Comparison of ENCODE assay signal across 1 cellular context in the genomic region with DNA sequence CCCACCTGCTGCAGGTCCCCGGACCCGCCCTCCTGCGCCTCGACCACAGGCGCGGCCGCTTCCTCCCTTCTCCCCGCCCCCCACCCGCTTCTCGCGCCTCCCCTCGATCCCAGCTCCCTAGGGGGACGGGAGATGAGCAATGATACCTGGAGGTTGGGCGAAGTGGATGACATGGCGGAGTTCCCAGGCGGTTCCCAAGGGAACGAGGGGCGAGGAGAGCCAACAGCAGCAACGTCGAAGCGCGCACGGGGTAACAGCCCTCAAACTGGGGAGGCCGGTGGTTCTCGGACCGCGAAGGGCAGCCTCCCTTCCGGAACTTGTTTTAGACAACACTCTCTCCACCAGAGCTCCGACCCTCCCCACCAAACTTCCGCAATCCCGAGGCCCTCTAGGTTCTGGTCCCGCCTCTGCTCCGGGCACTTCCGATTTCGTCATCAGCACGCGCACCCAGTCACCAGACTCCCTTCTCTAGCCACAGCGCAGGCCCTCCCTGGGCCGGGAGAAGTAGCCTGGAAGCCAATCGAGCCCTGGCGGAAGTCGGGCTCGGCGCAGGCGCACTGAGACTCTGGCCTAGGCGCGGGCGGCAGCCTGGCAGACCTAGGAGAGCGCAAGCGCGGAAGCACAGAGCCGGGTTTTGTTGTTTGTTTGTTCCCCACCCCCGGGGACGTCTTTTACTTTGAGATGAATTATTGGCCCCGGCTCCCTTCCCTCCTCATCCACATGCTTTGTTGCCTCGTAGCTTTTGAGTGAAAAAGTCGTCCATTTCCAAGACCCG.
TF ChIP-seq lines count a peak whose summit lies in the region.

A gene (minus strand): TSS at position 390 of the 775 bp plus-strand sequence. CDS start 217 bp downstream, at position 173.

TF ChIP-seq in K562, 482 proteins besides CTCF, POLR2A, EP300 and RAD21 (continued from another document and continues in another):
- TF ChIP-seq, protein P1, sequence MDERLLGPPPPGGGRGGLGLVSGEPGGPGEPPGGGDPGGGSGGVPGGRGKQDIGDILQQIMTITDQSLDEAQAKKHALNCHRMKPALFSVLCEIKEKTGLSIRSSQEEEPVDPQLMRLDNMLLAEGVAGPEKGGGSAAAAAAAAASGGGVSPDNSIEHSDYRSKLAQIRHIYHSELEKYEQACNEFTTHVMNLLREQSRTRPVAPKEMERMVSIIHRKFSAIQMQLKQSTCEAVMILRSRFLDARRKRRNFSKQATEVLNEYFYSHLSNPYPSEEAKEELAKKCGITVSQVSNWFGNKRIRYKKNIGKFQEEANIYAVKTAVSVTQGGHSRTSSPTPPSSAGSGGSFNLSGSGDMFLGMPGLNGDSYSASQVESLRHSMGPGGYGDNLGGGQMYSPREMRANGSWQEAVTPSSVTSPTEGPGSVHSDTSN (CRISPR knock-in tag; IDR thresholded peaks at IDR 0.05; ENCODE audit: low read depth) = no peak
- TF ChIP-seq, protein P1 (tag; conservative IDR thresholded peaks at IDR 0.05; ENCODE audit: low read depth) = 0 out of 2 replicates have a peak, but pooled peaks have one; percentile 16
- TF ChIP-seq MECOM (CRISPR knock-in tag; IDR thresholded peaks at IDR 0.05) (no peak), KDM5B (IDR thresholded peaks at IDR 0.05; ENCODE audit: insufficient replicate concordance, low read depth, low read length) (peak; percentile 66), PCBP2 (IDR thresholded peaks at IDR 0.05; ENCODE audit: low read depth, low read length, poor library complexity, severe bottlenecking) (no peak), JUND (IDR thresholded peaks at IDR 0.05; ENCODE audit: borderline replicate concordance, low read depth, low read length) (peak; percentile 71; the same call in 1 of the 2 replicates), JUND (tag; IDR thresholded peaks at IDR 0.05; ENCODE audit: borderline replicate concordance, low read depth, low read length) (peak; percentile 62; the same call in 1 of the 3 replicates), NRF1 (conservative IDR thresholded peaks at IDR 0.05 in 1 of 2, IDR thresholded peaks at IDR 0.05 in 1 of 2) (peak; percentile 97), ILK (tag; IDR thresholded peaks at IDR 0.05; ENCODE audit: borderline replicate concordance, low read depth) (no peak), FOXK2 (conservative IDR thresholded peaks at IDR 0.05 in 1 of 2, IDR thresholded peaks at IDR 0.05 in 1 of 2; ENCODE audit: low read depth in 2 of 2) (peak; percentile 71 to 72), ZKSCAN8 (CRISPR knock-in tag; IDR thresholded peaks at IDR 0.05) (no peak), PML (IDR thresholded peaks at IDR 0.05; ENCODE audit: low read length) (peak; percentile 54; the same call in 1 of the 2 replicates), BRF1 (IDR thresholded peaks at IDR 0.05; ENCODE audit: borderline replicate concordance, extremely low read depth, insufficient read length) (no peak), GTF2F1 (IDR thresholded peaks at IDR 0.05; ENCODE audit: low read depth, low read length) (0 out of 2 replicates have a peak, but pooled peaks have one; percentile 11), SIN3B (IDR thresholded peaks at IDR 0.05; ENCODE audit: low read depth) (peak; percentile 68), HDAC1 (IDR thresholded peaks at IDR 0.05) (peak in 1 of 2 experiments; percentile 72; a peak in 2 of 4 replicates), ESRRB (CRISPR knock-in tag; IDR thresholded peaks at IDR 0.05; ENCODE audit: borderline replicate concordance) (no peak), FOXA3 (CRISPR knock-in tag; conservative IDR thresholded peaks at IDR 0.05 in 1 of 2, IDR thresholded peaks at IDR 0.05 in 1 of 2) (no peak), ZKSCAN3 (CRISPR knock-in tag; IDR thresholded peaks at IDR 0.05) (no peak), TOE1 (IDR thresholded peaks at IDR 0.05; ENCODE audit: borderline replicate concordance) (peak; percentile 72; the same call in 1 of the 2 replicates), TOE1 (CRISPR knock-in tag; IDR thresholded peaks at IDR 0.05; ENCODE audit: borderline replicate concordance, low read depth) (no peak), TEAD1 (CRISPR knock-in tag; IDR thresholded peaks at IDR 0.05) (peak in 1 of 2 experiments; percentile 45; a peak in 1 of 4 replicates)
- TF ChIP-seq, protein P2, sequence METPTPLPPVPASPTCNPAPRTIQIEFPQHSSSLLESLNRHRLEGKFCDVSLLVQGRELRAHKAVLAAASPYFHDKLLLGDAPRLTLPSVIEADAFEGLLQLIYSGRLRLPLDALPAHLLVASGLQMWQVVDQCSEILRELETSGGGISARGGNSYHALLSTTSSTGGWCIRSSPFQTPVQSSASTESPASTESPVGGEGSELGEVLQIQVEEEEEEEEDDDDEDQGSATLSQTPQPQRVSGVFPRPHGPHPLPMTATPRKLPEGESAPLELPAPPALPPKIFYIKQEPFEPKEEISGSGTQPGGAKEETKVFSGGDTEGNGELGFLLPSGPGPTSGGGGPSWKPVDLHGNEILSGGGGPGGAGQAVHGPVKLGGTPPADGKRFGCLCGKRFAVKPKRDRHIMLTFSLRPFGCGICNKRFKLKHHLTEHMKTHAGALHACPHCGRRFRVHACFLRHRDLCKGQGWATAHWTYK (CRISPR knock-in tag; IDR thresholded peaks at IDR 0.05) = no peak
- TF ChIP-seq, protein P3, sequence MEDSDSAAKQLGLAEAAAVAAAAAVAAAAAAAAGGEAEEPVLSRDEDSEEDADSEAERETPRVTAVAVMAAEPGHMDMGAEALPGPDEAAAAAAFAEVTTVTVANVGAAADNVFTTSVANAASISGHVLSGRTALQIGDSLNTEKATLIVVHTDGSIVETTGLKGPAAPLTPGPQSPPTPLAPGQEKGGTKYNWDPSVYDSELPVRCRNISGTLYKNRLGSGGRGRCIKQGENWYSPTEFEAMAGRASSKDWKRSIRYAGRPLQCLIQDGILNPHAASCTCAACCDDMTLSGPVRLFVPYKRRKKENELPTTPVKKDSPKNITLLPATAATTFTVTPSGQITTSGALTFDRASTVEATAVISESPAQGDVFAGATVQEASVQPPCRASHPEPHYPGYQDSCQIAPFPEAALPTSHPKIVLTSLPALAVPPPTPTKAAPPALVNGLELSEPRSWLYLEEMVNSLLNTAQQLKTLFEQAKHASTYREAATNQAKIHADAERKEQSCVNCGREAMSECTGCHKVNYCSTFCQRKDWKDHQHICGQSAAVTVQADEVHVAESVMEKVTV (CRISPR knock-in tag; IDR thresholded peaks at IDR 0.05) = no peak
- TF ChIP-seq, protein P4, sequence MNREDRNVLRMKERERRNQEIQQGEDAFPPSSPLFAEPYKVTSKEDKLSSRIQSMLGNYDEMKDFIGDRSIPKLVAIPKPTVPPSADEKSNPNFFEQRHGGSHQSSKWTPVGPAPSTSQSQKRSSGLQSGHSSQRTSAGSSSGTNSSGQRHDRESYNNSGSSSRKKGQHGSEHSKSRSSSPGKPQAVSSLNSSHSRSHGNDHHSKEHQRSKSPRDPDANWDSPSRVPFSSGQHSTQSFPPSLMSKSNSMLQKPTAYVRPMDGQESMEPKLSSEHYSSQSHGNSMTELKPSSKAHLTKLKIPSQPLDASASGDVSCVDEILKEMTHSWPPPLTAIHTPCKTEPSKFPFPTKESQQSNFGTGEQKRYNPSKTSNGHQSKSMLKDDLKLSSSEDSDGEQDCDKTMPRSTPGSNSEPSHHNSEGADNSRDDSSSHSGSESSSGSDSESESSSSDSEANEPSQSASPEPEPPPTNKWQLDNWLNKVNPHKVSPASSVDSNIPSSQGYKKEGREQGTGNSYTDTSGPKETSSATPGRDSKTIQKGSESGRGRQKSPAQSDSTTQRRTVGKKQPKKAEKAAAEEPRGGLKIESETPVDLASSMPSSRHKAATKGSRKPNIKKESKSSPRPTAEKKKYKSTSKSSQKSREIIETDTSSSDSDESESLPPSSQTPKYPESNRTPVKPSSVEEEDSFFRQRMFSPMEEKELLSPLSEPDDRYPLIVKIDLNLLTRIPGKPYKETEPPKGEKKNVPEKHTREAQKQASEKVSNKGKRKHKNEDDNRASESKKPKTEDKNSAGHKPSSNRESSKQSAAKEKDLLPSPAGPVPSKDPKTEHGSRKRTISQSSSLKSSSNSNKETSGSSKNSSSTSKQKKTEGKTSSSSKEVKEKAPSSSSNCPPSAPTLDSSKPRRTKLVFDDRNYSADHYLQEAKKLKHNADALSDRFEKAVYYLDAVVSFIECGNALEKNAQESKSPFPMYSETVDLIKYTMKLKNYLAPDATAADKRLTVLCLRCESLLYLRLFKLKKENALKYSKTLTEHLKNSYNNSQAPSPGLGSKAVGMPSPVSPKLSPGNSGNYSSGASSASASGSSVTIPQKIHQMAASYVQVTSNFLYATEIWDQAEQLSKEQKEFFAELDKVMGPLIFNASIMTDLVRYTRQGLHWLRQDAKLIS (CRISPR knock-in tag; IDR thresholded peaks at IDR 0.05) = peak; percentile 66; the same call in 1 of the 2 replicates
- TF ChIP-seq, protein P5, sequence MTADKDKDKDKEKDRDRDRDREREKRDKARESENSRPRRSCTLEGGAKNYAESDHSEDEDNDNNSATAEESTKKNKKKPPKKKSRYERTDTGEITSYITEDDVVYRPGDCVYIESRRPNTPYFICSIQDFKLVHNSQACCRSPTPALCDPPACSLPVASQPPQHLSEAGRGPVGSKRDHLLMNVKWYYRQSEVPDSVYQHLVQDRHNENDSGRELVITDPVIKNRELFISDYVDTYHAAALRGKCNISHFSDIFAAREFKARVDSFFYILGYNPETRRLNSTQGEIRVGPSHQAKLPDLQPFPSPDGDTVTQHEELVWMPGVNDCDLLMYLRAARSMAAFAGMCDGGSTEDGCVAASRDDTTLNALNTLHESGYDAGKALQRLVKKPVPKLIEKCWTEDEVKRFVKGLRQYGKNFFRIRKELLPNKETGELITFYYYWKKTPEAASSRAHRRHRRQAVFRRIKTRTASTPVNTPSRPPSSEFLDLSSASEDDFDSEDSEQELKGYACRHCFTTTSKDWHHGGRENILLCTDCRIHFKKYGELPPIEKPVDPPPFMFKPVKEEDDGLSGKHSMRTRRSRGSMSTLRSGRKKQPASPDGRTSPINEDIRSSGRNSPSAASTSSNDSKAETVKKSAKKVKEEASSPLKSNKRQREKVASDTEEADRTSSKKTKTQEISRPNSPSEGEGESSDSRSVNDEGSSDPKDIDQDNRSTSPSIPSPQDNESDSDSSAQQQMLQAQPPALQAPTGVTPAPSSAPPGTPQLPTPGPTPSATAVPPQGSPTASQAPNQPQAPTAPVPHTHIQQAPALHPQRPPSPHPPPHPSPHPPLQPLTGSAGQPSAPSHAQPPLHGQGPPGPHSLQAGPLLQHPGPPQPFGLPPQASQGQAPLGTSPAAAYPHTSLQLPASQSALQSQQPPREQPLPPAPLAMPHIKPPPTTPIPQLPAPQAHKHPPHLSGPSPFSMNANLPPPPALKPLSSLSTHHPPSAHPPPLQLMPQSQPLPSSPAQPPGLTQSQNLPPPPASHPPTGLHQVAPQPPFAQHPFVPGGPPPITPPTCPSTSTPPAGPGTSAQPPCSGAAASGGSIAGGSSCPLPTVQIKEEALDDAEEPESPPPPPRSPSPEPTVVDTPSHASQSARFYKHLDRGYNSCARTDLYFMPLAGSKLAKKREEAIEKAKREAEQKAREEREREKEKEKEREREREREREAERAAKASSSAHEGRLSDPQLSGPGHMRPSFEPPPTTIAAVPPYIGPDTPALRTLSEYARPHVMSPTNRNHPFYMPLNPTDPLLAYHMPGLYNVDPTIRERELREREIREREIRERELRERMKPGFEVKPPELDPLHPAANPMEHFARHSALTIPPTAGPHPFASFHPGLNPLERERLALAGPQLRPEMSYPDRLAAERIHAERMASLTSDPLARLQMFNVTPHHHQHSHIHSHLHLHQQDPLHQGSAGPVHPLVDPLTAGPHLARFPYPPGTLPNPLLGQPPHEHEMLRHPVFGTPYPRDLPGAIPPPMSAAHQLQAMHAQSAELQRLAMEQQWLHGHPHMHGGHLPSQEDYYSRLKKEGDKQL (CRISPR knock-in tag; IDR thresholded peaks at IDR 0.05; ENCODE audit: borderline replicate concordance) = no peak
- TF ChIP-seq, protein P6, sequence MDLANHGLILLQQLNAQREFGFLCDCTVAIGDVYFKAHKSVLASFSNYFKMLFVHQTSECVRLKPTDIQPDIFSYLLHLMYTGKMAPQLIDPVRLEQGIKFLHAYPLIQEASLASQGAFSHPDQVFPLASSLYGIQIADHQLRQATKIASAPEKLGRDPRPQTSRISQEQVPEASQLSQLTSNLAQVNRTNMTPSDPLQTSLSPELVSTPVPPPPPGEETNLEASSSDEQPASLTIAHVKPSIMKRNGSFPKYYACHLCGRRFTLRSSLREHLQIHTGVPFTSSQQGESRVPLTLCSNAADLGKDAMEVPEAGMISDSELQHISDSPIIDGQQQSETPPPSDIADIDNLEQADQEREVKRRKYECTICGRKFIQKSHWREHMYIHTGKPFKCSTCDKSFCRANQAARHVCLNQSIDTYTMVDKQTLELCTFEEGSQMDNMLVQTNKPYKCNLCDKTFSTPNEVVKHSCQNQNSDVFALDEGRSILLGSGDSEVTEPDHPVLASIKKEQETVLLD (IDR thresholded peaks at IDR 0.05) = peak; percentile 91
- TF ChIP-seq, protein P7, sequence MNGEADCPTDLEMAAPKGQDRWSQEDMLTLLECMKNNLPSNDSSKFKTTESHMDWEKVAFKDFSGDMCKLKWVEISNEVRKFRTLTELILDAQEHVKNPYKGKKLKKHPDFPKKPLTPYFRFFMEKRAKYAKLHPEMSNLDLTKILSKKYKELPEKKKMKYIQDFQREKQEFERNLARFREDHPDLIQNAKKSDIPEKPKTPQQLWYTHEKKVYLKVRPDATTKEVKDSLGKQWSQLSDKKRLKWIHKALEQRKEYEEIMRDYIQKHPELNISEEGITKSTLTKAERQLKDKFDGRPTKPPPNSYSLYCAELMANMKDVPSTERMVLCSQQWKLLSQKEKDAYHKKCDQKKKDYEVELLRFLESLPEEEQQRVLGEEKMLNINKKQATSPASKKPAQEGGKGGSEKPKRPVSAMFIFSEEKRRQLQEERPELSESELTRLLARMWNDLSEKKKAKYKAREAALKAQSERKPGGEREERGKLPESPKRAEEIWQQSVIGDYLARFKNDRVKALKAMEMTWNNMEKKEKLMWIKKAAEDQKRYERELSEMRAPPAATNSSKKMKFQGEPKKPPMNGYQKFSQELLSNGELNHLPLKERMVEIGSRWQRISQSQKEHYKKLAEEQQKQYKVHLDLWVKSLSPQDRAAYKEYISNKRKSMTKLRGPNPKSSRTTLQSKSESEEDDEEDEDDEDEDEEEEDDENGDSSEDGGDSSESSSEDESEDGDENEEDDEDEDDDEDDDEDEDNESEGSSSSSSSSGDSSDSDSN (IDR thresholded peaks at IDR 0.05; ENCODE audit: borderline replicate concordance in 1 of 2, low read depth in 2 of 2, low read length in 2 of 2) = 0 out of 4 replicates have a peak, but pooled peaks of 1 of the 2 experiments have one; percentile 29
